ENCODE assay signal across 8 cellular contexts in genomic region chr2:95158441-95158840, GRCh38. TPM values are rescaled to one million over a fixed set of nuclear protein-coding genes. Genes with fewer than 3 reads are reported as not detected.
DNase-seq lines count a peak whose midpoint lies in the region; ATAC-seq, FAIRE-seq and TF ChIP-seq lines count a peak whose summit lies in the region.

No MANE protein-coding gene starts in this region.

- POLR2A ChIA-PET in CD4-positive, alpha-beta T cell (lab: Charles Lee), result interaction anchor here (1.2 to 3.8 kb wide), 6 partner anchors 37 to 136 kb away, joined by 3 to 46 read pairs (median 10); partner anchors contain the start of genes MAL and MRPS5
- POLR2A ChIA-PET in OCI-LY7 (lab: Charles Lee), result interaction anchor here (2.4 kb wide), 1 partner anchor 37 kb away, joined by 16 read pairs; the partner anchor contains the start of gene MRPS5

- H3K36me3 ChIP-seq in OCI-LY7 (ENCODE audit: insufficient read depth, low read length), result no peaks in the 10 kb centered on the region
- H3K36me3 ChIP-seq in neutrophil, result no peaks in the 10 kb centered on the region

- ATAC-seq in CD4-positive, alpha-beta T cell (ENCODE audit: poor library complexity), result no peak
- ATAC-seq in HG02973 (IDR thresholded peaks at IDR 0.05; ENCODE audit: unreplicated experiment) (no peak), HG02610 (IDR thresholded peaks at IDR 0.05; ENCODE audit: unreplicated experiment) (no peak)

- TF ChIP-seq CTCF in CD4-positive, alpha-beta T cell (IDR thresholded peaks at IDR 0.05), result no peak
- TF ChIP-seq CTCF in OCI-LY7 (conservative IDR thresholded peaks at IDR 0.05; ENCODE audit: low read length) (no peak), epithelial cell of proximal tubule (conservative IDR thresholded peaks at IDR 0.05; ENCODE audit: low read depth, low read length) (no peak), neutrophil (IDR thresholded peaks at IDR 0.05) (no peak)

- peaks cover 10% of the 10 kb centered on the region for H3K9me3 Mint-ChIP-seq in CD4-positive, alpha-beta T cell

- no peak for DNase-seq in CD4-positive, alpha-beta T cell
- DNase-seq in OCI-LY7 (ENCODE audit: low spot score), result no peak
- no peak for DNase-seq in epithelial cell of proximal tubule (ENCODE audit: low read depth)
- no peak for DNase-seq in GM19239 (ENCODE audit: insufficient read length, low spot score)
- no peak for DNase-seq in GM12892 (ENCODE audit: insufficient read length)

- H3K4me1 ChIP-seq in OCI-LY7 (ENCODE audit: insufficient read depth, low read length, poor library complexity, severe bottlenecking) (peaks cover 4% of the 10 kb centered on the region), neutrophil (ENCODE audit: control insufficient read depth in 1 of 2, insufficient read depth in 1 of 2, low read depth in 1 of 2, low read length in 1 of 2) (peaks cover 8 to 14% of the 10 kb centered on the region in 2 experiments)

- no TSS peak for BruUV-seq in OCI-LY7 (replicated peaks; lab: Mats Ljungman, UMichigan)

- no peaks in the 10 kb centered on the region for H4K20me1 ChIP-seq in OCI-LY7 (ENCODE audit: insufficient read depth, low read length)

- intact Hi-C loops in CD4-positive, alpha-beta T cell (cut with DNase I, micrococcal nuclease), result loop anchor here (5.0 kb wide), 2 partner anchors 36 to 81 kb away; partner anchors contain the start of gene MRPS5 (in 1 of the 2)
- intact Hi-C loops in OCI-LY7 (cut with micrococcal nuclease; ENCODE audit: unreplicated experiment), result no loop called here

- FAIRE-seq in GM19239 (lab: Jason Lieb, UNC) (no peak), GM12892 (lab: Jason Lieb, UNC) (no peak)

- no peak for TF ChIP-seq POLR2A in GM12892 (IDR thresholded peaks at IDR 0.05; ENCODE audit: low read depth, low read length)

- peak overlapping the region; percentile 76 for H3K27ac Mint-ChIP-seq in CD4-positive, alpha-beta T cell

- CTCF ChIA-PET in CD4-positive, alpha-beta T cell (lab: Charles Lee), result no interaction called here
- CTCF ChIA-PET in OCI-LY7 (lab: Charles Lee; ENCODE audit: unreplicated experiment), result no interaction called here

- H2AFZ ChIP-seq in OCI-LY7 (ENCODE audit: low read length), result no peak overlapping the region

- H3K9me2 ChIP-seq in OCI-LY7 (ENCODE audit: insufficient read depth, low read length), result no peaks in the 10 kb centered on the region

- H3K4me3 ChIP-seq in OCI-LY7 (ENCODE audit: low read depth, low read length, poor library complexity, severe bottlenecking) (no peak overlapping the region), epithelial cell of proximal tubule (ENCODE audit: low read depth, low read length) (peak overlapping the region; percentile 68), neutrophil (ENCODE audit: low read depth in 1 of 2, low read length in 1 of 2) (peak overlapping the region; percentile 65 to 66)

- no peaks in the 10 kb centered on the region for H3K79me2 ChIP-seq in OCI-LY7 (ENCODE audit: insufficient read depth, low read depth, low read length)

- H3K4me3 Mint-ChIP-seq in CD4-positive, alpha-beta T cell, result peak overlapping the region; percentile 83

- H3K27ac ChIP-seq in CD4-positive, alpha-beta T cell (ENCODE audit: low read depth, low read length), result no peak overlapping the region
- H3K27ac ChIP-seq in OCI-LY7 (ENCODE audit: low read depth, low read length, poor library complexity, severe bottlenecking) (no peak overlapping the region), neutrophil (no peak overlapping the region)

- H3K36me3 Mint-ChIP-seq in CD4-positive, alpha-beta T cell (ENCODE audit: low read depth), result peaks cover 56% of the 10 kb centered on the region

- peaks cover 20% of the 10 kb centered on the region for H3K4me1 Mint-ChIP-seq in CD4-positive, alpha-beta T cell (ENCODE audit: low read depth)

- peak overlapping the region; percentile 79; the same call in 1 of the 2 replicates for H3K4me2 ChIP-seq in OCI-LY7 (ENCODE audit: low read length)

- no peaks in the 10 kb centered on the region for H3K27me3 ChIP-seq in CD4-positive, alpha-beta T cell (ENCODE audit: control insufficient read depth, insufficient read depth, low read length)
- H3K27me3 ChIP-seq in neutrophil, result peaks cover 17% of the 10 kb centered on the region

- H3K9me3 ChIP-seq in CD4-positive, alpha-beta T cell (ENCODE audit: control insufficient read depth, low read length), result peaks cover 18% of the 10 kb centered on the region
- H3K9me3 ChIP-seq in OCI-LY7 (ENCODE audit: low read length) (no peaks in the 10 kb centered on the region), neutrophil (no peaks in the 10 kb centered on the region)

- H3K27me3 Mint-ChIP-seq in CD4-positive, alpha-beta T cell, result no peaks in the 10 kb centered on the region

RNA-seq across cellular contexts. Expression of gene ZNF514, which starts 1.2 kb away (rescaled TPM):
- total RNA-seq in CD4-positive, alpha-beta T cell, result 1 to 10 TPM; 4.7 to 6.3 TPM
- 6.2 and 9.7 TPM in 2 replicates for total RNA-seq in OCI-LY7 (2014; rRNA removed; shearing (Covaris generic))
- 12.8 and 15.3 TPM in 2 replicates for total RNA-seq in OCI-LY7 (2022)
- total RNA-seq in epithelial cell of proximal tubule, result 4.1 and 5.2 TPM in 2 replicates
- 7.1 TPM for polyA plus RNA-seq in GM12892 (2012; ENCODE audit: missing spikeins)

RNA-seq across cellular contexts. Expression of gene ZNF2, which starts 7.2 kb away (rescaled TPM):
- total RNA-seq in CD4-positive, alpha-beta T cell, result under 1 TPM in 1 of 2 experiments, not detected in 1; 0.53 TPM
- total RNA-seq in OCI-LY7 (2014; rRNA removed; shearing (Covaris generic)), result 1.6 and 4.6 TPM in 2 replicates
- total RNA-seq in OCI-LY7 (2022) (3.4 and 3.7 TPM in 2 replicates), epithelial cell of proximal tubule (2.0 and 3.7 TPM in 2 replicates)
- 2.2 TPM for polyA plus RNA-seq in GM12892 (2012; ENCODE audit: missing spikeins)

RNA-seq across cellular contexts. Expression of gene MRPS5, which starts 36.8 kb away (rescaled TPM):
- 10 to 100 TPM; 15.3 to 16.3 TPM for total RNA-seq in CD4-positive, alpha-beta T cell
- total RNA-seq in OCI-LY7 (2014; rRNA removed; shearing (Covaris generic)), result 89.6 and 117 TPM in 2 replicates
- 90.2 and 100 TPM in 2 replicates for total RNA-seq in OCI-LY7 (2022)
- total RNA-seq in epithelial cell of proximal tubule, result 66.1 and 67.7 TPM in 2 replicates
- polyA plus RNA-seq in GM12892 (2012; ENCODE audit: missing spikeins), result 60.3 TPM

RNA-seq across cellular contexts. Expression of gene ZNF892, which starts 48.9 kb away (rescaled TPM):
- 1 to 10 TPM in 1 of 2 experiments, under 1 TPM in 1; 0.82 to 1.1 TPM for total RNA-seq in CD4-positive, alpha-beta T cell
- total RNA-seq in OCI-LY7 (2014; rRNA removed; shearing (Covaris generic)), result 3.1 and 4.7 TPM in 2 replicates
- total RNA-seq in OCI-LY7 (2022), result 2.9 and 4.6 TPM in 2 replicates
- 3.4 and 7.1 TPM in 2 replicates for total RNA-seq in epithelial cell of proximal tubule
- 1.4 TPM for polyA plus RNA-seq in GM12892 (2012; ENCODE audit: missing spikeins)
